ENCODE assay signal across 15 cellular contexts in genomic region chr2:101400048-101400447, GRCh38. TPM values are rescaled to one million over a fixed set of nuclear protein-coding genes. Genes with fewer than 3 reads are reported as not detected.
DNase-seq lines count a peak whose midpoint lies in the region; ATAC-seq, FAIRE-seq and TF ChIP-seq lines count a peak whose summit lies in the region.
"Had no signal": no experiment of that assay in that cellular context is flagged by ENCODE, and none has a peak within 500 bp of the region (broad histone marks: within the 10 kb centered on the region; RNA-seq: fewer than 3 reads in every experiment).

No MANE protein-coding gene starts in this region.

- no TSS peak for BruUV-seq in HepG2 (replicated peaks; lab: Mats Ljungman, UMichigan)

- no peak for TF ChIP-seq RAD21 in HepG2 (CRISPR knock-in tag; IDR thresholded peaks at IDR 0.05)

- H3K4me1 ChIP-seq in HepG2 (ENCODE audit: insufficient read depth, low read length) = peaks cover 6% of the 10 kb centered on the region; the same call in 1 of the 2 replicates
- H3K4me1 ChIP-seq: testis had no signal

- H3K4me2 ChIP-seq in HepG2 (ENCODE audit: low read depth, low read length) = no peak overlapping the region

- POLR2A ChIA-PET in HepG2 (lab: Yijun Ruan, JAX) = no interaction called here

- CTCF ChIA-PET in HepG2 (lab: Yijun Ruan, JAX; ENCODE audit: low intra/inter-chr PET ratio, low total read pairs) = no interaction called here

- H3K9me3 Mint-ChIP-seq in effector memory CD8-positive, alpha-beta T cell = no peaks in the 10 kb centered on the region
- H3K9me3 Mint-ChIP-seq: T-helper 2 cell treated with Interferon-gamma antibody and Interleukin-4, amounts not matched to agents 5 μg/mL and 100 μg/mL, for 36 hours had no signal

- H3K27me3 ChIP-seq in bronchial epithelial cell (ENCODE audit: control insufficient read depth, insufficient read depth, low read length) (no peaks in the 10 kb centered on the region), HepG2 (ENCODE audit: control insufficient read depth in 1 of 2, insufficient read depth in 2 of 2, low read length in 2 of 2) (peaks cover 4 to 80% of the 10 kb centered on the region in 2 experiments; a peak in 3 of 5 replicates)
- H3K27me3 ChIP-seq: testis had no signal

- H3K9ac ChIP-seq in HepG2 (ENCODE audit: insufficient read depth, low read depth, low read length) = no peak overlapping the region

- H3K4me1 Mint-ChIP-seq in effector memory CD8-positive, alpha-beta T cell (ENCODE audit: low read depth in 2 of 2) = peaks cover 0 to 5% of the 10 kb centered on the region in 2 donors

- TF ChIP-seq EP300 in HepG2 (IDR thresholded peaks at IDR 0.05; ENCODE audit: low read depth in 2 of 2, low read length in 2 of 2) (no peak), HepG2 (CRISPR knock-in tag; IDR thresholded peaks at IDR 0.05; ENCODE audit: borderline replicate concordance) (no peak)

- H3K27ac Mint-ChIP-seq in effector memory CD8-positive, alpha-beta T cell = no peak overlapping the region
- H3K27ac Mint-ChIP-seq: activated naive CD4-positive, alpha-beta T cell treated with anti-CD3 and anti-CD28 coated beads for 36 hours; T-helper 2 cell treated with Interferon-gamma antibody and Interleukin-4, amounts not matched to agents 5 μg/mL and 100 μg/mL, for 36 hours had no signal

- no peak for TF ChIP-seq CTCF in bronchial epithelial cell (IDR thresholded peaks at IDR 0.05; ENCODE audit: insufficient read depth, low read length, severe bottlenecking)
- no peak for TF ChIP-seq CTCF in HepG2 (CRISPR knock-in tag; IDR thresholded peaks at IDR 0.05)

- no peak for TF ChIP-seq POLR2A in HepG2 (IDR thresholded peaks at IDR 0.05; ENCODE audit: insufficient read depth in 1 of 2, low read depth in 2 of 2, low read length in 2 of 2)

- intact Hi-C loops in HepG2 (cut with micrococcal nuclease; ENCODE audit: unreplicated experiment) (no loop called here), Right ventricle myocardium inferior (cut with DNase I) (no loop called here)

- DNase-seq in EL = peak; percentile 12
- peak; percentile 69 for DNase-seq in M059J (ENCODE audit: low read depth)
- peak; percentile 83 for DNase-seq in bronchial epithelial cell (ENCODE audit: low read depth)
- peak; percentile 51 for DNase-seq in mucosa of gallbladder (ENCODE audit: low spot score)
- DNase-seq in effector memory CD8-positive, alpha-beta T cell = no peak
- no peak for DNase-seq in HepG2 (ENCODE audit: low spot score)
- DNase-seq in Right ventricle myocardium inferior (ENCODE audit: missing footprints) = no peak
- no peak for DNase-seq in islet precursor cell
- DNase-seq: activated naive CD4-positive, alpha-beta T cell treated with anti-CD3 and anti-CD28 coated beads for 36 hours; hypothalamus; KG1; NCI-H2081 treated with DMSO at 0.1 percent for 48 hours; testis had no signal

- peaks cover 60 to 88% of the 10 kb centered on the region in 2 donors for H3K27me3 Mint-ChIP-seq in effector memory CD8-positive, alpha-beta T cell

- no peak overlapping the region for H3K27ac ChIP-seq in HepG2 (ENCODE audit: extremely low read length, insufficient read depth, low read length)
- H3K27ac ChIP-seq: testis had no signal

- in situ Hi-C loops in HepG2 (cut with HindIII; ENCODE audit: extremely low pct_ligation_motif_present, low pct_unique_long_range_greater_than_20kb) = no loop called here

- H3K4me3 ChIP-seq in bronchial epithelial cell (ENCODE audit: low read depth, low read length) = no peak overlapping the region
- no peak overlapping the region for H3K4me3 ChIP-seq in HepG2 (replicated peaks in 1 of 3; ENCODE audit: insufficient read depth in 1 of 3, low read depth in 2 of 3, low read length in 3 of 3)
- H3K4me3 ChIP-seq: testis had no signal

- no peaks in the 10 kb centered on the region for H3K36me3 ChIP-seq in bronchial epithelial cell (ENCODE audit: control insufficient read depth, insufficient read depth, low read length)
- H3K36me3 ChIP-seq in HepG2 (replicated peaks in 1 of 2; ENCODE audit: control insufficient read depth in 1 of 2, insufficient read depth in 2 of 2, low read length in 2 of 2) = no peaks in the 10 kb centered on the region

- H3K4me3 Mint-ChIP-seq in effector memory CD8-positive, alpha-beta T cell = no peak overlapping the region
- H3K4me3 Mint-ChIP-seq: activated naive CD4-positive, alpha-beta T cell treated with anti-CD3 and anti-CD28 coated beads for 36 hours; T-helper 2 cell treated with Interferon-gamma antibody and Interleukin-4, amounts not matched to agents 5 μg/mL and 100 μg/mL, for 36 hours had no signal

- no peaks in the 10 kb centered on the region for H4K20me1 ChIP-seq in HepG2 (ENCODE audit: insufficient read depth, low read length)

- peaks cover 3% of the 10 kb centered on the region for H3K36me3 Mint-ChIP-seq in effector memory CD8-positive, alpha-beta T cell (ENCODE audit: insufficient read depth)

- no peak overlapping the region for H2AFZ ChIP-seq in HepG2 (ENCODE audit: low read length)

- no peaks in the 10 kb centered on the region for H3K79me2 ChIP-seq in HepG2 (ENCODE audit: insufficient read depth, low read length)

- no peak for FAIRE-seq in bronchial epithelial cell (lab: Jason Lieb, UNC)
- no peak for FAIRE-seq in HepG2 (lab: Jason Lieb, UNC)
- FAIRE-seq: endothelial cell of umbilical vein had no signal

- no peaks in the 10 kb centered on the region for H3K9me3 ChIP-seq in HepG2 (ENCODE audit: low read length)
- H3K9me3 ChIP-seq: testis had no signal

- WGBS in HepG2 (ENCODE audit: low lambda C conversion rate) = 40% methylated on average over 8 of the region's 8 CpGs

- ATAC-seq in effector memory CD8-positive, alpha-beta T cell (replicated peaks) = no peak
- no peak for ATAC-seq in HepG2
- ATAC-seq in Right ventricle myocardium inferior = no peak

TF ChIP-seq in HepG2, 621 proteins besides CTCF, POLR2A, EP300 and RAD21 (continues in another document):
- TF ChIP-seq JUND (CRISPR knock-in tag; IDR thresholded peaks at IDR 0.05) = no peak
- no peak for TF ChIP-seq ZNF570 (CRISPR knock-in tag; IDR thresholded peaks at IDR 0.05; ENCODE audit: borderline replicate concordance)
- no peak for TF ChIP-seq ATAD3A (CRISPR knock-in tag; IDR thresholded peaks at IDR 0.05)
- no peak for TF ChIP-seq FOXA3 (CRISPR knock-in tag; IDR thresholded peaks at IDR 0.05)
- no peak for TF ChIP-seq GZF1 (CRISPR knock-in tag; IDR thresholded peaks at IDR 0.05)
- TF ChIP-seq HHEX (CRISPR knock-in tag; IDR thresholded peaks at IDR 0.05) = no peak
- no peak for TF ChIP-seq HOXA5 (CRISPR knock-in tag; IDR thresholded peaks at IDR 0.05)
- TF ChIP-seq ZMYM3 (CRISPR knock-in tag; IDR thresholded peaks at IDR 0.05) = no peak
- TF ChIP-seq GABPA (IDR thresholded peaks at IDR 0.05; ENCODE audit: low read depth, low read length) = no peak
- TF ChIP-seq GABPA (CRISPR knock-in tag; IDR thresholded peaks at IDR 0.05; ENCODE audit: low read depth) = no peak
- no peak for TF ChIP-seq ZNF879 (CRISPR knock-in tag; IDR thresholded peaks at IDR 0.05)
- TF ChIP-seq ZEB1 (IDR thresholded peaks at IDR 0.05; ENCODE audit: insufficient replicate concordance, low read depth) = no peak
- TF ChIP-seq IRF2 (CRISPR knock-in tag; IDR thresholded peaks at IDR 0.05) = no peak
- TF ChIP-seq FOXO1 (CRISPR knock-in tag; IDR thresholded peaks at IDR 0.05) = no peak
- no peak for TF ChIP-seq PAF1 (CRISPR knock-in tag; IDR thresholded peaks at IDR 0.05)

RNA-seq across cellular contexts. Expression of gene CREG2, which starts 12.7 kb away (rescaled TPM):
- 0.15 and 0.86 TPM in 2 replicates for total RNA-seq in M059J (2014; rRNA removed; shearing (Covaris generic))
- total RNA-seq in bronchial epithelial cell (0.26 and 0.38 TPM in 2 replicates), mucosa of gallbladder (0.26 TPM), HepG2 (2016; rRNA removed; fragmentation: Illumina TruSeq; extraction: Trizol) (0.18 TPM in 1 of 2 replicates, not detected in the other), Right ventricle myocardium inferior (not detected)
- not detected in 2 replicates for total RNA-seq in HepG2 (2016; cell fraction: cytosol; rRNA removed; fragmentation: Illumina TruSeq; extraction: Trizol; ENCODE audit: low read depth)
- 0.13 TPM in 1 of 2 replicates, not detected in the other for total RNA-seq in HepG2 (2016; cell fraction: insoluble cytoplasmic fraction; rRNA removed; fragmentation: Illumina TruSeq; extraction: Trizol)
- 0.28 TPM in 1 of 2 replicates, not detected in the other for total RNA-seq in HepG2 (2016; cell fraction: membrane; rRNA removed; fragmentation: Illumina TruSeq; extraction: Trizol)
- not detected in 2 replicates for total RNA-seq in HepG2 (2016; cell fraction: nucleus; rRNA removed; fragmentation: Illumina TruSeq; extraction: Trizol)
- 0.20 and 0.26 TPM in 2 replicates for polyA plus RNA-seq in HepG2 (2011; rRNA removed)
- polyA plus RNA-seq in HepG2 (2011; cell fraction: cytosol; rRNA removed) = 0.43 and 0.49 TPM in 2 replicates
- polyA plus RNA-seq in HepG2 (2011; cell fraction: nucleus; rRNA removed) = 0.14 and 0.26 TPM in 2 replicates
- polyA plus RNA-seq in HepG2 (2012) = 0.08 and 0.29 TPM in 2 replicates
- 0.20 TPM in 1 of 2 replicates, not detected in the other for polyA plus RNA-seq in HepG2 (2016; cell fraction: cytosol; fragmentation: Illumina TruSeq; extraction: Trizol; ENCODE audit: low read depth)
- polyA plus RNA-seq in HepG2 (2016; cell fraction: insoluble cytoplasmic fraction; fragmentation: Illumina TruSeq; extraction: Trizol; ENCODE audit: low read depth) = not detected in 2 replicates
- 0.47 TPM in 1 of 2 replicates, not detected in the other for polyA plus RNA-seq in HepG2 (2016; cell fraction: membrane; fragmentation: Illumina TruSeq; extraction: Trizol; ENCODE audit: low read depth)
- polyA plus RNA-seq in HepG2 (2016; cell fraction: nucleus; fragmentation: Illumina TruSeq; extraction: Trizol; ENCODE audit: insufficient read depth, low read depth) = not detected in 2 replicates
- polyA minus RNA-seq in HepG2 (2011; rRNA and poly(A)+ RNA removed; ENCODE audit: low replicate concordance) = 40.8 TPM in 1 of 2 replicates, not detected in the other
- 0.99 TPM in 1 of 2 replicates, not detected in the other for polyA minus RNA-seq in HepG2 (2011; cell fraction: cytosol; rRNA and poly(A)+ RNA removed)
- not detected in 2 replicates for polyA minus RNA-seq in HepG2 (2011; cell fraction: nucleus; rRNA and poly(A)+ RNA removed)
- total RNA-seq: activated naive CD4-positive, alpha-beta T cell treated with anti-CD3 and anti-CD28 coated beads for 36 hours had no signal

Comparison
In these comparisons a context has a peak if more than half of its experiments do, and no peak if none do; other contexts are left out.
1. DNase-seq: peak in EL (single experiment), M059J (single experiment), bronchial epithelial cell (single experiment) and mucosa of gallbladder (single experiment); none in effector memory CD8-positive, alpha-beta T cell (0 of 3), HepG2 (single experiment), Right ventricle myocardium inferior (single experiment) and islet precursor cell (single experiment).